Comparison of ENCODE assay signal across 4 cellular contexts in genomic region chr4:184259081-184259480, GRCh38. TPM values are rescaled to one million over a fixed set of nuclear protein-coding genes. Genes with fewer than 3 reads are reported as not detected.
"Had no signal": no experiment of that assay in that cellular context is flagged by ENCODE, and none has a peak within 500 bp of the region (broad histone marks: within the 10 kb centered on the region; RNA-seq: fewer than 3 reads in every experiment).

No MANE protein-coding gene starts in this region.

- DNase-seq: GDM1, GF-D8 had no signal

- ATAC-seq: GM12878 had no signal

RNA-seq across cellular contexts. Expression of gene ENPP6, which starts 41.4 kb away (rescaled TPM):
- total RNA-seq: G401 had no signal
